2 cellular contexts compared by ENCODE assay signal in the genomic region with DNA sequence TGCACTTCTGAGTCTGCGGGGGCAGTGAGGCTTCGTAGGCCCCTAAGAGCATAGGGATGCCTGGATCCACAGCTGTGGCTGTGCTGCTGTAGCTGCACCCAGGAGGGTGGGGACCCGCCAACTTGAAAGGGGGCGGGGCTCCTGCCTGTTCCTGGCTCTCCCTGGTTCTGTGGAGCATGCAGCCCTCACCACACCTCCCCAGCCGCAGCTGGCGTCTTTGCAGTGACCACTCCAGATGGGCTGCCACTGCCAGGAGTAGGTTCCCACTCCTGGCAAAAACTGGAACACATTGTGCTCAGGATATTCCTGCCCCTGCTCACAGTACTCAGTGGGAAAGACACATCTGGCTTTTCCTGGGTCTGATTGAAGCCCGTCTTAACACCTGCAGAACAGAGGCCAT.
TF ChIP-seq lines count a peak whose summit lies in the region.

No MANE protein-coding gene starts in this region.

TF ChIP-seq in HepG2, 621 proteins besides CTCF, POLR2A, EP300 and RAD21:
- TF ChIP-seq SPEN (CRISPR knock-in tag; IDR thresholded peaks at IDR 0.05; ENCODE audit: low read depth): no peak
- no peak for TF ChIP-seq JUN (CRISPR knock-in tag; IDR thresholded peaks at IDR 0.05)
- TF ChIP-seq CENPT (CRISPR knock-in tag; IDR thresholded peaks at IDR 0.05; ENCODE audit: low read depth): no peak
- TF ChIP-seq, protein P1, sequence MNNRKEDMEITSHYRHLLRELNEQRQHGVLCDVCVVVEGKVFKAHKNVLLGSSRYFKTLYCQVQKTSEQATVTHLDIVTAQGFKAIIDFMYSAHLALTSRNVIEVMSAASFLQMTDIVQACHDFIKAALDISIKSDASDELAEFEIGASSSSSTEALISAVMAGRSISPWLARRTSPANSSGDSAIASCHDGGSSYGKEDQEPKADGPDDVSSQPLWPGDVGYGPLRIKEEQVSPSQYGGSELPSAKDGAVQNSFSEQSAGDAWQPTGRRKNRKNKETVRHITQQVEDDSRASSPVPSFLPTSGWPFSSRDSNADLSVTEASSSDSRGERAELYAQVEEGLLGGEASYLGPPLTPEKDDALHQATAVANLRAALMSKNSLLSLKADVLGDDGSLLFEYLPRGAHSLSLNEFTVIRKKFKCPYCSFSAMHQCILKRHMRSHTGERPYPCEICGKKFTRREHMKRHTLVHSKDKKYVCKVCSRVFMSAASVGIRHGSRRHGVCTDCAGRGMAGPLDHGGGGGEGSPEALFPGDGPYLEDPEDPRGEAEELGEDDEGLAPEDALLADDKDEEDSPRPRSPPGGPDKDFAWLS (CRISPR knock-in tag; IDR thresholded peaks at IDR 0.05; ENCODE audit: borderline replicate concordance): no peak
- TF ChIP-seq ZNF577 (CRISPR knock-in tag; IDR thresholded peaks at IDR 0.05; ENCODE audit: borderline replicate concordance, low read depth): no peak
- TF ChIP-seq, protein P2, sequence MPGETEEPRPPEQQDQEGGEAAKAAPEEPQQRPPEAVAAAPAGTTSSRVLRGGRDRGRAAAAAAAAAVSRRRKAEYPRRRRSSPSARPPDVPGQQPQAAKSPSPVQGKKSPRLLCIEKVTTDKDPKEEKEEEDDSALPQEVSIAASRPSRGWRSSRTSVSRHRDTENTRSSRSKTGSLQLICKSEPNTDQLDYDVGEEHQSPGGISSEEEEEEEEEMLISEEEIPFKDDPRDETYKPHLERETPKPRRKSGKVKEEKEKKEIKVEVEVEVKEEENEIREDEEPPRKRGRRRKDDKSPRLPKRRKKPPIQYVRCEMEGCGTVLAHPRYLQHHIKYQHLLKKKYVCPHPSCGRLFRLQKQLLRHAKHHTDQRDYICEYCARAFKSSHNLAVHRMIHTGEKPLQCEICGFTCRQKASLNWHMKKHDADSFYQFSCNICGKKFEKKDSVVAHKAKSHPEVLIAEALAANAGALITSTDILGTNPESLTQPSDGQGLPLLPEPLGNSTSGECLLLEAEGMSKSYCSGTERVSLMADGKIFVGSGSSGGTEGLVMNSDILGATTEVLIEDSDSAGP (CRISPR knock-in tag; IDR thresholded peaks at IDR 0.05; ENCODE audit: borderline replicate concordance): no peak
- TF ChIP-seq CEBPB (IDR thresholded peaks at IDR 0.05; ENCODE audit: borderline replicate concordance, low read depth, low read length): no peak
- no peak for TF ChIP-seq ONECUT2 (CRISPR knock-in tag; IDR thresholded peaks at IDR 0.05)
- TF ChIP-seq SIX4 (CRISPR knock-in tag; IDR thresholded peaks at IDR 0.05): no peak
- TF ChIP-seq MIER2 (CRISPR knock-in tag; IDR thresholded peaks at IDR 0.05): no peak
- TF ChIP-seq, protein P3, sequence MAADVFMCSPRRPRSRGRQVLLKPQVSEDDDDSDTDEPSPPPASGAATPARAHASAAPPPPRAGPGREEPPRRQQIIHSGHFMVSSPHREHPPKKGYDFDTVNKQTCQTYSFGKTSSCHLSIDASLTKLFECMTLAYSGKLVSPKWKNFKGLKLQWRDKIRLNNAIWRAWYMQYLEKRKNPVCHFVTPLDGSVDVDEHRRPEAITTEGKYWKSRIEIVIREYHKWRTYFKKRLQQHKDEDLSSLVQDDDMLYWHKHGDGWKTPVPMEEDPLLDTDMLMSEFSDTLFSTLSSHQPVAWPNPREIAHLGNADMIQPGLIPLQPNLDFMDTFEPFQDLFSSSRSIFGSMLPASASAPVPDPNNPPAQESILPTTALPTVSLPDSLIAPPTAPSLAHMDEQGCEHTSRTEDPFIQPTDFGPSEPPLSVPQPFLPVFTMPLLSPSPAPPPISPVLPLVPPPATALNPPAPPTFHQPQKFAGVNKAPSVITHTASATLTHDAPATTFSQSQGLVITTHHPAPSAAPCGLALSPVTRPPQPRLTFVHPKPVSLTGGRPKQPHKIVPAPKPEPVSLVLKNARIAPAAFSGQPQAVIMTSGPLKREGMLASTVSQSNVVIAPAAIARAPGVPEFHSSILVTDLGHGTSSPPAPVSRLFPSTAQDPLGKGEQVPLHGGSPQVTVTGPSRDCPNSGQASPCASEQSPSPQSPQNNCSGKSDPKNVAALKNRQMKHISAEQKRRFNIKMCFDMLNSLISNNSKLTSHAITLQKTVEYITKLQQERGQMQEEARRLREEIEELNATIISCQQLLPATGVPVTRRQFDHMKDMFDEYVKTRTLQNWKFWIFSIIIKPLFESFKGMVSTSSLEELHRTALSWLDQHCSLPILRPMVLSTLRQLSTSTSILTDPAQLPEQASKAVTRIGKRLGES (CRISPR knock-in tag; IDR thresholded peaks at IDR 0.05; ENCODE audit: borderline replicate concordance): no peak

TF ChIP-seq in WTC11, 78 proteins besides CTCF, POLR2A, EP300 and RAD21:
- no peak for TF ChIP-seq GRHL2 (CRISPR knock-in tag; IDR thresholded peaks at IDR 0.05; ENCODE audit: insufficient replicate concordance, severe bottlenecking)
- TF ChIP-seq ZNF219 (CRISPR knock-in tag; IDR thresholded peaks at IDR 0.05; ENCODE audit: borderline replicate concordance): no peak
- TF ChIP-seq FOXP1 (CRISPR knock-in tag; IDR thresholded peaks at IDR 0.05; ENCODE audit: borderline replicate concordance): no peak
